In genomic region chr20:31475472-31476312, GRCh38 we compare ENCODE assay signal across 2 cellular contexts.
TF ChIP-seq lines count a peak whose summit lies in the region.

No MANE protein-coding gene starts in this region.

TF ChIP-seq in HEK293, 187 proteins besides CTCF, POLR2A, EP300 and RAD21:
- 0 out of 2 replicates have a peak, but pooled peaks have one; percentile 30 for TF ChIP-seq PRDM4 (tag by site-specific recombination; IDR thresholded peaks at IDR 0.05)
- TF ChIP-seq ZNF664 (tag by site-specific recombination; IDR thresholded peaks at IDR 0.05), result no peak
- TF ChIP-seq ZXDB (tag by site-specific recombination; IDR thresholded peaks at IDR 0.05), result no peak

TF ChIP-seq in HepG2, 621 proteins besides CTCF, POLR2A, EP300 and RAD21:
- TF ChIP-seq ARID2 (CRISPR knock-in tag; IDR thresholded peaks at IDR 0.05; ENCODE audit: borderline replicate concordance) (no peak), ZNF687 (CRISPR knock-in tag; IDR thresholded peaks at IDR 0.05) (peak; percentile 14; the same call in 1 of the 2 replicates), ZNF30 (CRISPR knock-in tag; IDR thresholded peaks at IDR 0.05) (no peak), ZNF354B (CRISPR knock-in tag; IDR thresholded peaks at IDR 0.05) (no peak), RNF2 (conservative IDR thresholded peaks at IDR 0.05; ENCODE audit: low read depth) (no peak), EZH2 (conservative IDR thresholded peaks at IDR 0.05; ENCODE audit: low read depth, low read length) (peak; percentile 46; the same call in 1 of the 2 replicates), CENPX (CRISPR knock-in tag; IDR thresholded peaks at IDR 0.05) (no peak), ZNF160 (CRISPR knock-in tag; IDR thresholded peaks at IDR 0.05) (no peak), ASH2L (IDR thresholded peaks at IDR 0.05; ENCODE audit: insufficient read length, low read depth, low read length) (no peak), ZBTB42 (CRISPR knock-in tag; IDR thresholded peaks at IDR 0.05) (no peak), ZNF768 (CRISPR knock-in tag; IDR thresholded peaks at IDR 0.05) (no peak), SOX5 (CRISPR knock-in tag; IDR thresholded peaks at IDR 0.05; ENCODE audit: borderline replicate concordance) (no peak), ZBTB3 (CRISPR knock-in tag; IDR thresholded peaks at IDR 0.05; ENCODE audit: borderline replicate concordance, low read depth) (no peak), ZBTB25 (CRISPR knock-in tag; IDR thresholded peaks at IDR 0.05) (no peak)
